In genomic region chr10:86815035-86815617, GRCh38 we compare ENCODE assay signal across 13 cellular contexts. TPM values are rescaled to one million over a fixed set of nuclear protein-coding genes. Genes with fewer than 3 reads are reported as not detected.
DNase-seq lines count a peak whose midpoint lies in the region; ATAC-seq and TF ChIP-seq lines count a peak whose summit lies in the region.
"Had no signal": no experiment of that assay in that cellular context is flagged by ENCODE, and none has a peak within 500 bp of the region (broad histone marks: within the 10 kb centered on the region; RNA-seq: fewer than 3 reads in every experiment).

No MANE protein-coding gene starts in this region.

- no peak overlapping the region for H3K4me3 ChIP-seq in uterus
- H3K4me3 ChIP-seq: ovary had no signal

- TF ChIP-seq POLR2A in uterus (IDR thresholded peaks at IDR 0.05): no peak

- H3K4me3 Mint-ChIP-seq in neural crest cell: no peak overlapping the region
- H3K4me3 Mint-ChIP-seq: memory B cell had no signal

- no peaks in the 10 kb centered on the region for H3K27me3 ChIP-seq in uterus
- H3K27me3 ChIP-seq: ovary had no signal

- no peaks in the 10 kb centered on the region for H3K9me3 Mint-ChIP-seq in neural crest cell
- H3K9me3 Mint-ChIP-seq: memory B cell had no signal

- H3K27ac ChIP-seq in uterus: peak overlapping the region; percentile 28 to 56

- intact Hi-C loops in uterus (cut with DNase I; ENCODE audit: low total_unique reads): no loop called here

- H3K27me3 Mint-ChIP-seq in neural crest cell (ENCODE audit: low read depth): no peaks in the 10 kb centered on the region
- H3K27me3 Mint-ChIP-seq: memory B cell had no signal

- no peaks in the 10 kb centered on the region for H3K36me3 ChIP-seq in uterus
- H3K36me3 ChIP-seq: ovary had no signal

- ATAC-seq in HG02798 (IDR thresholded peaks at IDR 0.05; ENCODE audit: poor library complexity, unreplicated experiment): no peak

- peaks cover 6% of the 10 kb centered on the region for H3K36me3 Mint-ChIP-seq in neural crest cell (ENCODE audit: low read depth)

- H3K4me1 Mint-ChIP-seq in neural crest cell: peaks cover 23% of the 10 kb centered on the region

- H3K9me3 ChIP-seq in uterus: no peaks in the 10 kb centered on the region
- H3K9me3 ChIP-seq: ovary had no signal

- peak overlapping the region; percentile 12 for H3K27ac Mint-ChIP-seq in neural crest cell (ENCODE audit: unreplicated experiment)
- H3K27ac Mint-ChIP-seq: memory B cell had no signal

- TF ChIP-seq CTCF in neural crest cell (conservative IDR thresholded peaks at IDR 0.05): no peak
- TF ChIP-seq CTCF in uterus (IDR thresholded peaks at IDR 0.05): no peak

- H3K4me1 ChIP-seq in uterus: no peaks in the 10 kb centered on the region

- DNase-seq in M059J (ENCODE audit: low read depth) (peak; percentile 45), dedifferentiated amniotic fluid mesenchymal stem cell (ENCODE audit: extremely low spot score) (peak; percentile 26), neural crest cell (ENCODE audit: low read depth, low spot score) (no peak), uterus (no peak), NCI-H1694 (lab: John Stamatoyannopoulos, UW) (no peak), GM19238 (ENCODE audit: insufficient read length, low spot score) (no peak)
- DNase-seq: activated gamma-delta T cell treated with Interleukin-2 at 50 U/mL for 16 hours; central memory CD4-positive, alpha-beta T cell; GF-D8; NCI-H1105; ovary had no signal

RNA-seq across cellular contexts. Expression of gene BMPR1A, which starts 58.7 kb away (rescaled TPM):
- 22.4 and 29.1 TPM in 2 replicates for total RNA-seq in M059J (2014; rRNA removed; shearing (Covaris generic))
- total RNA-seq in neural crest cell (77.9 and 78.6 TPM in 2 replicates), uterus (100 to 1,000 TPM in 2 of 4 donors, 10 to 100 TPM in 2; 27.4 to 175 (median 69.2) TPM)

Comparison
In these comparisons a context has a peak if more than half of its experiments do, and no peak if none do; other contexts are left out.
1. DNase-seq: peak in M059J (single experiment) and dedifferentiated amniotic fluid mesenchymal stem cell (single experiment); none in neural crest cell (single experiment), uterus (0 of 2), NCI-H1694 (single experiment) and GM19238 (single experiment).